ENCODE assay signal across 1 cellular context in genomic region chr11:62025429-62026105, GRCh38.
TF ChIP-seq lines count a peak whose summit lies in the region.

No MANE protein-coding gene starts in this region.

TF ChIP-seq in HEK293, 187 proteins besides CTCF, POLR2A, EP300 and RAD21 (continued from another document):
- TF ChIP-seq ZBTB10 (tag by site-specific recombination; IDR thresholded peaks at IDR 0.05) (no peak), ZNF114 (tag by site-specific recombination; IDR thresholded peaks at IDR 0.05) (no peak), ZNF585B (tag by site-specific recombination; IDR thresholded peaks at IDR 0.05) (no peak), SALL2 (tag by site-specific recombination; IDR thresholded peaks at IDR 0.05; ENCODE audit: borderline replicate concordance) (no peak), ZNF561 (tag by site-specific recombination; IDR thresholded peaks at IDR 0.05; ENCODE audit: borderline replicate concordance) (peak; percentile 55; the same call in 1 of the 2 replicates), ZNF121 (tag by site-specific recombination; IDR thresholded peaks at IDR 0.05) (no peak), ZNF214 (tag by site-specific recombination; IDR thresholded peaks at IDR 0.05; ENCODE audit: borderline replicate concordance) (no peak), ZBTB6 (tag by site-specific recombination; IDR thresholded peaks at IDR 0.05) (no peak), YY2 (tag by site-specific recombination; IDR thresholded peaks at IDR 0.05) (no peak), TCF7L2 (IDR thresholded peaks at IDR 0.05; ENCODE audit: borderline replicate concordance, low read depth, low read length) (no peak), ZFHX2 (tag by site-specific recombination; conservative IDR thresholded peaks at IDR 0.05) (peak; percentile 59; the same call in 1 of the 2 replicates), ATF2 (tag by site-specific recombination; IDR thresholded peaks at IDR 0.05; ENCODE audit: low read depth) (peak; percentile 66), ZNF398 (tag by site-specific recombination; IDR thresholded peaks at IDR 0.05) (no peak), KLF16 (tag by site-specific recombination; IDR thresholded peaks at IDR 0.05) (peak; percentile 56; the same call in 1 of the 2 replicates), GFI1B (tag by site-specific recombination; IDR thresholded peaks at IDR 0.05) (no peak), HIC1 (tag by site-specific recombination; IDR thresholded peaks at IDR 0.05) (no peak), ZNF274 (IDR thresholded peaks at IDR 0.05; ENCODE audit: low read length) (no peak), ZNF274 (tag by site-specific recombination; IDR thresholded peaks at IDR 0.05; ENCODE audit: borderline replicate concordance) (no peak), ZNF600 (tag by site-specific recombination; IDR thresholded peaks at IDR 0.05) (peak; percentile 65), ZBTB11 (tag by site-specific recombination; conservative IDR thresholded peaks at IDR 0.05; ENCODE audit: low read depth) (peak; percentile 91), ZNF140 (tag by site-specific recombination; IDR thresholded peaks at IDR 0.05) (no peak), ZNF350 (tag by site-specific recombination; IDR thresholded peaks at IDR 0.05) (no peak), KLF1 (tag by site-specific recombination; IDR thresholded peaks at IDR 0.05) (peak; percentile 84), ZNF184 (tag by site-specific recombination; IDR thresholded peaks at IDR 0.05) (no peak), ZNF785 (tag by site-specific recombination; IDR thresholded peaks at IDR 0.05) (no peak), ZNF48 (tag by site-specific recombination; IDR thresholded peaks at IDR 0.05) (no peak), ZNF501 (tag by site-specific recombination; IDR thresholded peaks at IDR 0.05) (no peak), ZBTB26 (tag by site-specific recombination; optimal IDR thresholded peaks at IDR 0.05) (no peak), ZNF324 (tag by site-specific recombination; IDR thresholded peaks at IDR 0.05) (no peak), GLI4 (tag by site-specific recombination; IDR thresholded peaks at IDR 0.05) (no peak), ZNF239 (tag by site-specific recombination; IDR thresholded peaks at IDR 0.05) (no peak), ZBTB20 (tag by site-specific recombination; IDR thresholded peaks at IDR 0.05) (peak; percentile 43; the same call in 1 of the 2 replicates), BCL11A (tag by site-specific recombination; IDR thresholded peaks at IDR 0.05; ENCODE audit: low read depth) (no peak), ZBTB48 (tag by site-specific recombination; IDR thresholded peaks at IDR 0.05) (no peak; the same call in none of the 2 replicates), ZNF837 (tag by site-specific recombination; IDR thresholded peaks at IDR 0.05) (no peak), ZNF510 (tag by site-specific recombination; IDR thresholded peaks at IDR 0.05; ENCODE audit: insufficient replicate concordance) (no peak)
- TF ChIP-seq, protein P1, sequence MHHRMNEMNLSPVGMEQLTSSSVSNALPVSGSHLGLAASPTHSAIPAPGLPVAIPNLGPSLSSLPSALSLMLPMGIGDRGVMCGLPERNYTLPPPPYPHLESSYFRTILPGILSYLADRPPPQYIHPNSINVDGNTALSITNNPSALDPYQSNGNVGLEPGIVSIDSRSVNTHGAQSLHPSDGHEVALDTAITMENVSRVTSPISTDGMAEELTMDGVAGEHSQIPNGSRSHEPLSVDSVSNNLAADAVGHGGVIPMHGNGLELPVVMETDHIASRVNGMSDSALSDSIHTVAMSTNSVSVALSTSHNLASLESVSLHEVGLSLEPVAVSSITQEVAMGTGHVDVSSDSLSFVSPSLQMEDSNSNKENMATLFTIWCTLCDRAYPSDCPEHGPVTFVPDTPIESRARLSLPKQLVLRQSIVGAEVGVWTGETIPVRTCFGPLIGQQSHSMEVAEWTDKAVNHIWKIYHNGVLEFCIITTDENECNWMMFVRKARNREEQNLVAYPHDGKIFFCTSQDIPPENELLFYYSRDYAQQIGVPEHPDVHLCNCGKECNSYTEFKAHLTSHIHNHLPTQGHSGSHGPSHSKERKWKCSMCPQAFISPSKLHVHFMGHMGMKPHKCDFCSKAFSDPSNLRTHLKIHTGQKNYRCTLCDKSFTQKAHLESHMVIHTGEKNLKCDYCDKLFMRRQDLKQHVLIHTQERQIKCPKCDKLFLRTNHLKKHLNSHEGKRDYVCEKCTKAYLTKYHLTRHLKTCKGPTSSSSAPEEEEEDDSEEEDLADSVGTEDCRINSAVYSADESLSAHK (tag by site-specific recombination; IDR thresholded peaks at IDR 0.05), result no peak
- TF ChIP-seq, protein P2, sequence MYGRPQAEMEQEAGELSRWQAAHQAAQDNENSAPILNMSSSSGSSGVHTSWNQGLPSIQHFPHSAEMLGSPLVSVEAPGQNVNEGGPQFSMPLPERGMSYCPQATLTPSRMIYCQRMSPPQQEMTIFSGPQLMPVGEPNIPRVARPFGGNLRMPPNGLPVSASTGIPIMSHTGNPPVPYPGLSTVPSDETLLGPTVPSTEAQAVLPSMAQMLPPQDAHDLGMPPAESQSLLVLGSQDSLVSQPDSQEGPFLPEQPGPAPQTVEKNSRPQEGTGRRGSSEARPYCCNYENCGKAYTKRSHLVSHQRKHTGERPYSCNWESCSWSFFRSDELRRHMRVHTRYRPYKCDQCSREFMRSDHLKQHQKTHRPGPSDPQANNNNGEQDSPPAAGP (tag by site-specific recombination; IDR thresholded peaks at IDR 0.05), result no peak
